Comparison of ENCODE assay signal across 7 cellular contexts in genomic region chr18:6482198-6482977, GRCh38.
DNase-seq lines count a peak whose midpoint lies in the region; ATAC-seq, FAIRE-seq and TF ChIP-seq lines count a peak whose summit lies in the region.

No MANE protein-coding gene starts in this region.

- H3K27me3 ChIP-seq in foreskin keratinocyte (no peaks in the 10 kb centered on the region), pancreas (no peaks in the 10 kb centered on the region)

- in situ Hi-C loops in G401 (cut with HindIII; ENCODE audit: low sequenced_read_pairs): no loop called here

- H3K27ac ChIP-seq in foreskin keratinocyte: no peak overlapping the region
- peak overlapping the region in 3 of 4 donors; percentile 20 to 41 (median 31) for H3K27ac ChIP-seq in pancreas

- no peak overlapping the region for H3K4me3 ChIP-seq in pancreas

- intact Hi-C loops in pancreas (cut with DNase I): loop anchor here in 1 of 3 donors (10.0 kb wide), 1 partner anchor 608 kb away; no protein-coding TSS in a partner anchor

- no peaks in the 10 kb centered on the region for H3K4me1 ChIP-seq in foreskin keratinocyte
- no peaks in the 10 kb centered on the region for H3K4me1 ChIP-seq in pancreas

- TF ChIP-seq POLR2A in GM12891 (IDR thresholded peaks at IDR 0.05; ENCODE audit: low read depth, low read length): no peak

- no peaks in the 10 kb centered on the region for H3K9me3 ChIP-seq in pancreas

- H3K36me3 ChIP-seq in pancreas: no peaks in the 10 kb centered on the region

- FAIRE-seq in GM12891 (lab: Jason Lieb, UNC) (no peak), pancreas (lab: Jason Lieb, UNC) (no peak)

- ATAC-seq in HG02870 (IDR thresholded peaks at IDR 0.05; ENCODE audit: unreplicated experiment) (peak; percentile 53), foreskin keratinocyte (peak; percentile 91), pancreas (peak; percentile 79 to 93 (median 90))

- WGBS in pancreas, 2 donors: 20 to 25% methylated on average over 15 of the region's 15 CpGs

- DNase-seq in GM12891 (ENCODE audit: insufficient read length, low spot score) (peak; percentile 31), RPMI8226 (peak; percentile 10), foreskin keratinocyte (peak; percentile 35 to 58), pancreas (peak; percentile 24 to 78 (median 47)), G401 (ENCODE audit: low spot score) (no peak), NCI-H526 treated with DMSO at 0.1 percent for 48 hours (lab: John Stamatoyannopoulos, UW) (no peak)

- peak; percentile 69 for TF ChIP-seq CTCF in foreskin keratinocyte (conservative IDR thresholded peaks at IDR 0.05)
- peak in 3 of 4 donors; percentile 49 to 57 (median 51) for TF ChIP-seq CTCF in pancreas (IDR thresholded peaks at IDR 0.05)

TF ChIP-seq in GM12891, 5 proteins besides CTCF, POLR2A, EP300 and RAD21:
- TF ChIP-seq POU2F2 (IDR thresholded peaks at IDR 0.05; ENCODE audit: low read depth, low read length) (no peak), TAF1 (IDR thresholded peaks at IDR 0.05; ENCODE audit: low read depth, low read length) (no peak)

Comparison
In these comparisons a context has a peak if more than half of its experiments do, and no peak if none do; other contexts are left out.
1. DNase-seq: peak in GM12891 (single experiment), RPMI8226 (single experiment), foreskin keratinocyte (2 of 2) and pancreas (6 of 6); none in G401 (single experiment) and NCI-H526 treated with DMSO at 0.1 percent for 48 hours (single experiment).
2. Peak in every context shown above with its lines, with median percentiles within 50 percentile points of each other: ATAC-seq.